Comparison of ENCODE assay signal across 20 cellular contexts in the genomic region with DNA sequence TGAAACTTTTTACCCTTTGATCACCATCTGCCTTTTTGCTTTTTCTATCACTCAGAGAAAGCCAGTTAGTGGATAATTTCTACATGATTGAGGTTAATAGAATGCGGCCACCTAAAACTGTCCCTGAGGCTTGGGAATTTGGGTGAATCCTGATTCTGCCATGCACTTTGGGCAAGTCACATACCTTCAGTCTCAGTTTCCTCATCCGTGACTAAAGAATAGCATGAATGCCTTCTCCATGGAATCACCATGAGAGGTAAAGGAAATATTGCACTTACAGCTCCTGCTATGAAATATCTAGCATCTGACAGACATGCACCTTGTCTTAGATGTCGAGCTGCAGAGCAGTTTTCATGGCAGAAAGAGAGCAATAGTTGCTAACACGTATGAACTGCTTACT.
"Had no signal": no experiment of that assay in that cellular context is flagged by ENCODE, and none has a peak within 500 bp of the region (broad histone marks: within the 10 kb centered on the region; RNA-seq: fewer than 3 reads in every experiment).

No MANE protein-coding gene starts in this region.

- H3K36me3 ChIP-seq: ascending aorta, neutrophil, right atrium auricular region, tibial nerve had no signal

- H3K27me3 ChIP-seq: ascending aorta, foreskin keratinocyte, neutrophil, right atrium auricular region, tibial nerve had no signal

- H3K9me3 Mint-ChIP-seq: activated naive CD4-positive, alpha-beta T cell treated with anti-CD3 and anti-CD28 coated beads, Interleukin-2, amount 10 ng/mL, durations not matched to agents 7 days and 5 days; activated T-cell treated with anti-CD3 and anti-CD28 coated beads, Interleukin-2, amount 50 U/mL, for 24 hours; mesothelial cell of epicardium had no signal

- FAIRE-seq: endothelial cell of umbilical vein had no signal

- H3K4me3 Mint-ChIP-seq: activated naive CD4-positive, alpha-beta T cell treated with anti-CD3 and anti-CD28 coated beads, Interleukin-2, amount 10 ng/mL, durations not matched to agents 7 days and 5 days; activated T-cell treated with anti-CD3 and anti-CD28 coated beads, Interleukin-2, amount 50 U/mL, for 24 hours; mesothelial cell of epicardium had no signal

- ATAC-seq: foreskin keratinocyte had no signal

- H3K9me3 ChIP-seq: ascending aorta, neutrophil, right atrium auricular region, tibial nerve had no signal

- DNase-seq: activated CD4-positive, alpha-beta T cell treated with anti-CD3 and anti-CD28 coated beads for 1 hour; activated CD4-positive, alpha-beta T cell treated with anti-CD3 and anti-CD28 coated beads, Interleukin-2, amount 50 U/mL, for 4 hours; activated naive CD4-positive, alpha-beta T cell treated with anti-CD3 and anti-CD28 coated beads, Interleukin-2, amount 10 ng/mL, durations not matched to agents 7 days and 5 days; activated T-cell treated with anti-CD3 and anti-CD28 coated beads, Interleukin-2, amount 50 U/mL, for 24 hours; central memory CD4-positive, alpha-beta T cell; posterior cingulate gyrus; stimulated activated CD4-positive, alpha-beta T cell treated with anti-CD3 and anti-CD28 coated beads, Interleukin-4, amount 100 ng/mL, for 24 hours; stimulated activated naive CD4-positive, alpha-beta T cell treated with Interleukin-2 at 50 U/mL for 16 hours; substantia nigra; T-helper 9 cell had no signal

- H3K36me3 Mint-ChIP-seq: mesothelial cell of epicardium had no signal

- H3K27ac Mint-ChIP-seq: activated naive CD4-positive, alpha-beta T cell treated with anti-CD3 and anti-CD28 coated beads, Interleukin-2, amount 10 ng/mL, durations not matched to agents 7 days and 5 days; activated T-cell treated with anti-CD3 and anti-CD28 coated beads, Interleukin-2, amount 50 U/mL, for 24 hours; mesothelial cell of epicardium had no signal

- H3K4me3 ChIP-seq: ascending aorta, coronary artery, right atrium auricular region, SK-N-MC, skin epidermis, tibial nerve had no signal

- H3K27ac ChIP-seq: ascending aorta, coronary artery, foreskin keratinocyte, right atrium auricular region, SK-N-MC, skin epidermis had no signal

- H3K27me3 Mint-ChIP-seq: activated naive CD4-positive, alpha-beta T cell treated with anti-CD3 and anti-CD28 coated beads, Interleukin-2, amount 10 ng/mL, durations not matched to agents 7 days and 5 days; activated T-cell treated with anti-CD3 and anti-CD28 coated beads, Interleukin-2, amount 50 U/mL, for 24 hours had no signal
